ENCODE assay signal across 1 cellular context in genomic region chr16:58511933-58512815, GRCh38.
TF ChIP-seq lines count a peak whose summit lies in the region.

No MANE protein-coding gene starts in this region.

TF ChIP-seq in HepG2, 621 proteins besides CTCF, POLR2A, EP300 and RAD21 (continued from another document and continues in another):
- TF ChIP-seq ZBTB4 (CRISPR knock-in tag; IDR thresholded peaks at IDR 0.05; ENCODE audit: borderline replicate concordance) (no peak), HINFP (CRISPR knock-in tag; IDR thresholded peaks at IDR 0.05; ENCODE audit: low read depth) (no peak), MXD4 (CRISPR knock-in tag; IDR thresholded peaks at IDR 0.05) (peak; percentile 45; the same call in 1 of the 2 replicates), ZNF569 (CRISPR knock-in tag; IDR thresholded peaks at IDR 0.05; ENCODE audit: borderline replicate concordance) (no peak), ZSCAN29 (CRISPR knock-in tag; conservative IDR thresholded peaks at IDR 0.05) (no peak), ZNF382 (CRISPR knock-in tag; IDR thresholded peaks at IDR 0.05; ENCODE audit: borderline replicate concordance) (no peak), RBM39 (IDR thresholded peaks at IDR 0.05; ENCODE audit: low read depth, low read length, poor library complexity, severe bottlenecking) (peak; percentile 47), ZNF878 (CRISPR knock-in tag; IDR thresholded peaks at IDR 0.05) (no peak), ZNF446 (CRISPR knock-in tag; IDR thresholded peaks at IDR 0.05) (no peak), SOX5 (CRISPR knock-in tag; IDR thresholded peaks at IDR 0.05; ENCODE audit: borderline replicate concordance) (no peak), ATF6 (CRISPR knock-in tag; conservative IDR thresholded peaks at IDR 0.05) (no peak), ARID3A (IDR thresholded peaks at IDR 0.05; ENCODE audit: low read depth, low read length) (no peak), ZNF770 (CRISPR knock-in tag; IDR thresholded peaks at IDR 0.05) (no peak), PREB (CRISPR knock-in tag; IDR thresholded peaks at IDR 0.05) (no peak), ZNF407 (CRISPR knock-in tag; IDR thresholded peaks at IDR 0.05; ENCODE audit: not compliant biosample characterization) (no peak), CBX2 (IDR thresholded peaks at IDR 0.05; ENCODE audit: low read depth, low read length) (no peak), CBX2 (CRISPR knock-in tag; IDR thresholded peaks at IDR 0.05; ENCODE audit: low read depth) (no peak), HOXD1 (CRISPR knock-in tag; IDR thresholded peaks at IDR 0.05) (no peak), TBX3 (IDR thresholded peaks at IDR 0.05; ENCODE audit: borderline replicate concordance) (no peak), TEAD3 (CRISPR knock-in tag; optimal IDR thresholded peaks at IDR 0.05; ENCODE audit: borderline replicate concordance) (no peak), TRIM24 (CRISPR knock-in tag; IDR thresholded peaks at IDR 0.05) (no peak), CEBPZ (IDR thresholded peaks at IDR 0.05; ENCODE audit: low read length) (no peak), ZNF329 (CRISPR knock-in tag; IDR thresholded peaks at IDR 0.05; ENCODE audit: low read depth) (no peak), NFYC (CRISPR knock-in tag; IDR thresholded peaks at IDR 0.05) (no peak), STAT6 (CRISPR knock-in tag; IDR thresholded peaks at IDR 0.05; ENCODE audit: borderline replicate concordance) (no peak)
